ENCODE assay signal across 2 cellular contexts in the genomic region with DNA sequence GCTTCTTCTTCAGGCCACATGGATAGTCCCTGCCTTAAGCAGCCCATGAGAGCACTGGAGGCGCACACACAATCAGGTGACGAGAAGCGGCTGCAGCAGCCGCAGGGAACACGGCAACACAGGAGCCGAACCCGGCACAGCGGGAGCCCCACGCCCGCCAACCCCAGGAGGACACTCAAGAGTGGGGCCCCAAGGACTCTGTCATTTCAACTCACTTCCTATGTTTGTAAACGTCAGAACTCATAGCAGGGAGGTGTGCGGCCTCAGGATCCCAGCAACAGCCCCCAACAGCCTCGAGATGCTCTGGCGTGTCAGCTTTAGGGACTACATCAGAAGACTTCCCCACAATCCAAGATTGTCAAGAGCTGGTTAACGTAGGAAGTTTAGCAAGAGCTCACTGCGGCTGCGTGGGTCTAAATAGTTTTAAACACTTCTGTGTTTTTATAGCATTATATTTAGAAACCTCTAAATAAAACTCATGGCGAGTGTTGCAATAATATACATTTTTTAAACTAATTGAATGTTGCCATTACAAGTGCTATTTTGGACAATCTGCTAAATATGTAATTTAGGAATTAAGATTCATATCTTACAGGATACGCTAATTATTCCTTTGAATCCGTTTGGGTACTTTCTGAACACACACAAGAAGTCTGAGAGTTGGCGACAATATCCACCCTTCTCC.
TF ChIP-seq lines count a peak whose summit lies in the region.

No MANE protein-coding gene starts in this region.

TF ChIP-seq in SK-N-SH, 30 proteins besides CTCF, POLR2A, EP300 and RAD21 (continued from another document):
- TF ChIP-seq, protein P1, sequence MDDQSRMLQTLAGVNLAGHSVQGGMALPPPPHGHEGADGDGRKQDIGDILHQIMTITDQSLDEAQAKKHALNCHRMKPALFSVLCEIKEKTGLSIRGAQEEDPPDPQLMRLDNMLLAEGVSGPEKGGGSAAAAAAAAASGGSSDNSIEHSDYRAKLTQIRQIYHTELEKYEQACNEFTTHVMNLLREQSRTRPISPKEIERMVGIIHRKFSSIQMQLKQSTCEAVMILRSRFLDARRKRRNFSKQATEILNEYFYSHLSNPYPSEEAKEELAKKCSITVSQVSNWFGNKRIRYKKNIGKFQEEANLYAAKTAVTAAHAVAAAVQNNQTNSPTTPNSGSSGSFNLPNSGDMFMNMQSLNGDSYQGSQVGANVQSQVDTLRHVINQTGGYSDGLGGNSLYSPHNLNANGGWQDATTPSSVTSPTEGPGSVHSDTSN (IDR thresholded peaks at IDR 0.05) = no peak
- TF ChIP-seq RXRA (IDR thresholded peaks at IDR 0.05; ENCODE audit: borderline replicate concordance, low read depth) (no peak), FOXJ3 (CRISPR knock-in tag; IDR thresholded peaks at IDR 0.05) (no peak)

TF ChIP-seq in SK-N-SH treated with all-trans-retinoic acid at 6 μM for 48 hours, 23 proteins besides CTCF, POLR2A, EP300 and RAD21:
- TF ChIP-seq, protein P2, sequence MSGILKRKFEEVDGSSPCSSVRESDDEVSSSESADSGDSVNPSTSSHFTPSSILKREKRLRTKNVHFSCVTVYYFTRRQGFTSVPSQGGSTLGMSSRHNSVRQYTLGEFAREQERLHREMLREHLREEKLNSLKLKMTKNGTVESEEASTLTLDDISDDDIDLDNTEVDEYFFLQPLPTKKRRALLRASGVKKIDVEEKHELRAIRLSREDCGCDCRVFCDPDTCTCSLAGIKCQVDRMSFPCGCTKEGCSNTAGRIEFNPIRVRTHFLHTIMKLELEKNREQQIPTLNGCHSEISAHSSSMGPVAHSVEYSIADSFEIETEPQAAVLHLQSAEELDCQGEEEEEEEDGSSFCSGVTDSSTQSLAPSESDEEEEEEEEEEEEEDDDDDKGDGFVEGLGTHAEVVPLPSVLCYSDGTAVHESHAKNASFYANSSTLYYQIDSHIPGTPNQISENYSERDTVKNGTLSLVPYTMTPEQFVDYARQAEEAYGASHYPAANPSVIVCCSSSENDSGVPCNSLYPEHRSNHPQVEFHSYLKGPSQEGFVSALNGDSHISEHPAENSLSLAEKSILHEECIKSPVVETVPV (CRISPR knock-in tag; IDR thresholded peaks at IDR 0.05) = no peak
- TF ChIP-seq ARNTL (CRISPR knock-in tag; IDR thresholded peaks at IDR 0.05; ENCODE audit: borderline replicate concordance, low read depth) = no peak
